In the genomic region with DNA sequence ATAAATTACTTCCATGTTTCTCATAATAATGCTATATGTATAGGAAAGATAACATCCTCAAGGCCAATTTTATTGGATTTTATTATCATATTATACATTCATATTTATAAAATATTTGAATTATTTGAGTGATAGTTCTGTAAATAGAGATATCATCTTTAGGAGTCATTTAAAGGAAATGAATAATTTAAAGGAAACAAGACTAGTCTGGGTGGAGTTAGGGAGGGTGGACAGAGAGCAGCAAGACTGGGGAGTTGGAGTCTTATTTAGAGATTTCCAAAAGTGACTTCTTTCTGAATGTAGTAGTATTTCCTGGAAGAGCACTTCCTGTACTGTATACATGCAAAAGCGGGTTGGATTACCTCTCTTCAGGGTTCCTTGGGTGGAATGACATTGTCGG, we compare ENCODE assay signal across 23 cellular contexts.
"Had no signal": no experiment of that assay in that cellular context is flagged by ENCODE, and none has a peak within 500 bp of the region (broad histone marks: within the 10 kb centered on the region; RNA-seq: fewer than 3 reads in every experiment).

No MANE protein-coding gene starts in this region.

- DNase-seq: IMR-90, Karpas-422, KG1, MG63, NCI-H1092 treated with DMSO at 0.1 percent for 48 hours, NCI-H1436, NCI-H187, NCI-H2029, NCI-H2081 treated with DMSO at 0.1 percent for 48 hours, NCI-H2171, NCI-H226, NCI-H446, NCI-H510A, NCI-H524 treated with DMSO at 0.1 percent for 48 hours, NCI-H69, NCI-H774, SHP77 treated with DMSO at 0.1 percent for 48 hours, SJCRH30, SW 1271, T-cell had no signal

- H3K4me3 Mint-ChIP-seq: T-cell had no signal

- FAIRE-seq: HepG2 had no signal

- H3K27ac ChIP-seq: SJCRH30 had no signal

- H3K36me3 ChIP-seq: MG63, SJCRH30 had no signal

- ATAC-seq: HepG2, Panc1, Right ventricle myocardium inferior, T-cell had no signal

- H3K4me3 ChIP-seq: MG63, SJCRH30 had no signal

- H3K36me3 Mint-ChIP-seq: T-cell had no signal

- H3K4me1 Mint-ChIP-seq: T-cell had no signal

- H3K27me3 Mint-ChIP-seq: T-cell had no signal

- H3K4me1 ChIP-seq: SJCRH30 had no signal

- H3K27me3 ChIP-seq: MG63, SJCRH30 had no signal

- H3K27ac Mint-ChIP-seq: T-cell had no signal

- H3K9me3 ChIP-seq: MG63, SJCRH30 had no signal
